ENCODE assay signal across 18 cellular contexts in the genomic region with DNA sequence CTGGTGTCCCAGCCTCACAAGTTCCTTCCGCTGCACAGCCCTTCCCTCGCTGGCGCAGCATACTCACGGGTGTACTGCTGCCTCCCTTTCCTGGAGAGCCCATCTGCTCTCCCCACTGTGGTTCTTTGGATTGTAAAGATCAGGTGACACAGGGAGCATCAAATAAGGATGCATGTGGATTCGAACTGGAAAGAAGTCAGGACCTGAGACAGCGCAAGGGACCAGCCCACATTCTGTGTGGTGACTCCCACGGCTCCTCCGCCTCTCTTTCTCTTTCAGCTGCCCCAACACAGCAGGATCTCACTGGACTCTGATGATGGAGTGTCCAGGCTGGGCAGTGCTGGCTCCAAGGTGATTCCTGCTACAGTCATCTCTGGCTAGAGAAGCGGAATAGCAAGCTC. TPM values are rescaled to one million over a fixed set of nuclear protein-coding genes. Genes with fewer than 3 reads are reported as not detected.
DNase-seq lines count a peak whose midpoint lies in the region; ATAC-seq, FAIRE-seq and TF ChIP-seq lines count a peak whose summit lies in the region.
"Had no signal": no experiment of that assay in that cellular context is flagged by ENCODE, and none has a peak within 500 bp of the region (broad histone marks: within the 10 kb centered on the region; RNA-seq: fewer than 3 reads in every experiment).

No MANE protein-coding gene starts in this region.

- DNase-seq in HepG2 (ENCODE audit: low spot score): no peak
- no peak for DNase-seq in right lobe of liver
- DNase-seq in SW480 (ENCODE audit: low spot score): peak; percentile 23
- peak; percentile 22 for DNase-seq in fibroblast of mammary gland (ENCODE audit: low read depth)
- DNase-seq in NCI-H1105 treated with DMSO at 0.1 percent for 48 hours (lab: John Stamatoyannopoulos, UW): no peak
- no peak for DNase-seq in left lung
- DNase-seq in CD14-positive monocyte (ENCODE audit: low spot score): no peak
- DNase-seq: activated CD4-positive, alpha-beta memory T cell treated with anti-CD3 and anti-CD28 coated beads for 36 hours; activated effector memory CD4-positive, alpha-beta T cell treated with Interleukin-2 at 50 U/mL for 16 hours; aorta; islet precursor cell; NCI-H146; NCI-H526 treated with DMSO at 0.1 percent for 48 hours; posterior cingulate gyrus had no signal

- no peaks in the 10 kb centered on the region for H3K9me3 Mint-ChIP-seq in CD14-positive monocyte
- H3K9me3 Mint-ChIP-seq: activated CD4-positive, alpha-beta memory T cell treated with anti-CD3 and anti-CD28 coated beads for 36 hours had no signal

- H3K4me1 Mint-ChIP-seq in CD14-positive monocyte: no peaks in the 10 kb centered on the region

- no peaks in the 10 kb centered on the region for H3K9me3 ChIP-seq in HepG2 (ENCODE audit: low read length)
- no peaks in the 10 kb centered on the region for H3K9me3 ChIP-seq in right lobe of liver
- H3K9me3 ChIP-seq in left lung: no peaks in the 10 kb centered on the region

- CTCF ChIA-PET in HepG2 (lab: Yijun Ruan, JAX; ENCODE audit: low intra/inter-chr PET ratio, low total read pairs): no interaction called here

- no peak for TF ChIP-seq POLR2A in HepG2 (IDR thresholded peaks at IDR 0.05; ENCODE audit: insufficient read depth in 1 of 2, low read depth in 2 of 2, low read length in 2 of 2)
- no peak for TF ChIP-seq POLR2A in right lobe of liver (IDR thresholded peaks at IDR 0.05)

- WGBS in HepG2 (ENCODE audit: low lambda C conversion rate): 84% methylated on average over 9 of the region's 9 CpGs
- WGBS in right lobe of liver (ENCODE audit: insufficient coverage, low coverage, low lambda C conversion rate, missing lambda C conversion rate): 83% methylated on average over 8 of the region's 9 CpGs

- no peak for FAIRE-seq in HepG2 (lab: Jason Lieb, UNC)
- FAIRE-seq: frontal cortex had no signal

- no peak overlapping the region for H3K9ac ChIP-seq in HepG2 (ENCODE audit: insufficient read depth, low read depth, low read length)

- H3K27me3 ChIP-seq in HepG2 (ENCODE audit: control insufficient read depth in 1 of 2, insufficient read depth in 2 of 2, low read length in 2 of 2): no peaks in the 10 kb centered on the region
- H3K27me3 ChIP-seq in right lobe of liver: no peaks in the 10 kb centered on the region
- H3K27me3 ChIP-seq in left lung: no peaks in the 10 kb centered on the region

- in situ Hi-C loops in HepG2 (cut with HindIII; ENCODE audit: extremely low pct_ligation_motif_present, low pct_unique_long_range_greater_than_20kb): loop anchor here (25.0 kb wide), 1 partner anchor 1171 kb away; no protein-coding TSS in a partner anchor

- H3K79me2 ChIP-seq in HepG2 (ENCODE audit: insufficient read depth, low read length): no peaks in the 10 kb centered on the region

- BruUV-seq in HepG2 (replicated peaks; lab: Mats Ljungman, UMichigan): no TSS peak

- H3K36me3 ChIP-seq in HepG2 (replicated peaks in 1 of 2; ENCODE audit: control insufficient read depth in 1 of 2, insufficient read depth in 2 of 2, low read length in 2 of 2) (no peaks in the 10 kb centered on the region), right lobe of liver (no peaks in the 10 kb centered on the region), left lung (peaks cover 0 to 53% of the 10 kb centered on the region in 2 donors)

- no peak overlapping the region for H3K4me3 Mint-ChIP-seq in CD14-positive monocyte
- H3K4me3 Mint-ChIP-seq: activated CD4-positive, alpha-beta memory T cell treated with anti-CD3 and anti-CD28 coated beads for 36 hours had no signal

- peak overlapping the region in 1 of 7 donors; percentile 61 for H3K27ac Mint-ChIP-seq in CD14-positive monocyte
- H3K27ac Mint-ChIP-seq: activated CD4-positive, alpha-beta memory T cell treated with anti-CD3 and anti-CD28 coated beads for 36 hours had no signal

- H3K27ac ChIP-seq in HepG2 (ENCODE audit: extremely low read length, insufficient read depth, low read length) (no peak overlapping the region), right lobe of liver (no peak overlapping the region), left lung (no peak overlapping the region)
- H3K27ac ChIP-seq: RWPE1 had no signal

- no peak overlapping the region for H2AFZ ChIP-seq in HepG2 (ENCODE audit: low read length)

- no peak for TF ChIP-seq CTCF in HepG2 (CRISPR knock-in tag; IDR thresholded peaks at IDR 0.05)
- no peak for TF ChIP-seq CTCF in right lobe of liver (IDR thresholded peaks at IDR 0.05)
- TF ChIP-seq CTCF in fibroblast of mammary gland (conservative IDR thresholded peaks at IDR 0.05; ENCODE audit: control insufficient read depth, insufficient read depth, low read depth, low read length): no peak
- no peak for TF ChIP-seq CTCF in left lung (IDR thresholded peaks at IDR 0.05)
- TF ChIP-seq CTCF in CD14-positive monocyte (IDR thresholded peaks at IDR 0.05): no peak

- peaks cover 9% of the 10 kb centered on the region; the same call in 1 of the 2 replicates for H3K4me1 ChIP-seq in HepG2 (ENCODE audit: insufficient read depth, low read length)
- H3K4me1 ChIP-seq in right lobe of liver: no peaks in the 10 kb centered on the region
- H3K4me1 ChIP-seq in left lung: peaks cover 6 to 16% of the 10 kb centered on the region in 2 donors

- H4K20me1 ChIP-seq in HepG2 (ENCODE audit: insufficient read depth, low read length): no peaks in the 10 kb centered on the region

- H3K27me3 Mint-ChIP-seq in CD14-positive monocyte (ENCODE audit: low read depth in 3 of 3): peaks cover 0 to 2% (median 2%) of the 10 kb centered on the region in 3 donors
- H3K27me3 Mint-ChIP-seq: activated CD4-positive, alpha-beta memory T cell treated with anti-CD3 and anti-CD28 coated beads for 36 hours had no signal

- TF ChIP-seq EP300 in HepG2 (IDR thresholded peaks at IDR 0.05; ENCODE audit: low read depth in 2 of 2, low read length in 2 of 2): no peak
- no peak for TF ChIP-seq EP300 in HepG2 (CRISPR knock-in tag; IDR thresholded peaks at IDR 0.05; ENCODE audit: borderline replicate concordance)

- no peak for TF ChIP-seq RAD21 in HepG2 (CRISPR knock-in tag; IDR thresholded peaks at IDR 0.05)

- intact Hi-C loops in HepG2 (cut with micrococcal nuclease; ENCODE audit: unreplicated experiment): no loop called here
- intact Hi-C loops in right lobe of liver (cut with DNase I): loop anchor here in 1 of 2 donors (10.0 kb wide), 1 partner anchor 148 kb away; no protein-coding TSS in a partner anchor
- intact Hi-C loops in left lung (cut with DNase I): no loop called here
- intact Hi-C loops in CD14-positive monocyte (cut with micrococcal nuclease): no loop called here

- H3K4me3 ChIP-seq in HepG2 (replicated peaks in 1 of 3; ENCODE audit: insufficient read depth in 1 of 3, low read depth in 2 of 3, low read length in 3 of 3): no peak overlapping the region
- no peak overlapping the region for H3K4me3 ChIP-seq in right lobe of liver
- no peak overlapping the region for H3K4me3 ChIP-seq in fibroblast of mammary gland (ENCODE audit: control insufficient read depth, low read depth, low read length)
- H3K4me3 ChIP-seq in left lung: no peak overlapping the region

- POLR2A ChIA-PET in HepG2 (lab: Yijun Ruan, JAX): no interaction called here

- peaks cover 49 to 57% of the 10 kb centered on the region in 2 donors for H3K36me3 Mint-ChIP-seq in CD14-positive monocyte

- peak; percentile 42; the same call in 2 of the 3 replicates for ATAC-seq in HepG2
- ATAC-seq in right lobe of liver: no peak
- no peak for ATAC-seq in left lung
- ATAC-seq in HG02623 (IDR thresholded peaks at IDR 0.05; ENCODE audit: unreplicated experiment): no peak

- no peak overlapping the region for H3K4me2 ChIP-seq in HepG2 (ENCODE audit: low read depth, low read length)

RNA-seq across cellular contexts. Expression of a gene that starts 8.1 kb away (rescaled TPM):
- 6.3 and 8.3 TPM in 2 replicates for total RNA-seq in HepG2 (2016; rRNA removed; fragmentation: Illumina TruSeq; extraction: Trizol)
- 5.1 and 6.2 TPM in 2 replicates for total RNA-seq in HepG2 (2016; cell fraction: cytosol; rRNA removed; fragmentation: Illumina TruSeq; extraction: Trizol; ENCODE audit: low read depth)
- 6.8 and 8.4 TPM in 2 replicates for total RNA-seq in HepG2 (2016; cell fraction: insoluble cytoplasmic fraction; rRNA removed; fragmentation: Illumina TruSeq; extraction: Trizol)
- 13.3 and 13.4 TPM in 2 replicates for total RNA-seq in HepG2 (2016; cell fraction: membrane; rRNA removed; fragmentation: Illumina TruSeq; extraction: Trizol)
- 6.2 and 6.7 TPM in 2 replicates for total RNA-seq in HepG2 (2016; cell fraction: nucleus; rRNA removed; fragmentation: Illumina TruSeq; extraction: Trizol)
- polyA plus RNA-seq in HepG2 (2011; rRNA removed): 7.5 and 8.8 TPM in 2 replicates
- polyA plus RNA-seq in HepG2 (2011; cell fraction: cytosol; rRNA removed): 9.4 and 12.9 TPM in 2 replicates
- polyA plus RNA-seq in HepG2 (2011; cell fraction: nucleus; rRNA removed): 3.2 and 3.7 TPM in 2 replicates
- 5.9 and 7.9 TPM in 2 replicates for polyA plus RNA-seq in HepG2 (2012)
- 4.6 and 5.6 TPM in 2 replicates for polyA plus RNA-seq in HepG2 (2016; cell fraction: cytosol; fragmentation: Illumina TruSeq; extraction: Trizol; ENCODE audit: low read depth)
- 6.6 and 7.2 TPM in 2 replicates for polyA plus RNA-seq in HepG2 (2016; cell fraction: insoluble cytoplasmic fraction; fragmentation: Illumina TruSeq; extraction: Trizol; ENCODE audit: low read depth)
- polyA plus RNA-seq in HepG2 (2016; cell fraction: membrane; fragmentation: Illumina TruSeq; extraction: Trizol; ENCODE audit: low read depth): 8.1 and 9.5 TPM in 2 replicates
- polyA plus RNA-seq in HepG2 (2016; cell fraction: nucleus; fragmentation: Illumina TruSeq; extraction: Trizol; ENCODE audit: insufficient read depth, low read depth): 7.7 and 8.6 TPM in 2 replicates
- 14.0 and 19.1 TPM in 2 replicates for polyA minus RNA-seq in HepG2 (2011; rRNA and poly(A)+ RNA removed; ENCODE audit: low replicate concordance)
- 5.4 and 6.3 TPM in 2 replicates for polyA minus RNA-seq in HepG2 (2011; cell fraction: cytosol; rRNA and poly(A)+ RNA removed)
- polyA minus RNA-seq in HepG2 (2011; cell fraction: nucleus; rRNA and poly(A)+ RNA removed): 2.6 and 3.9 TPM in 2 replicates
- total RNA-seq in right lobe of liver: 1 to 10 TPM; 1.5 to 3.1 (median 2.1) TPM
- 10 to 100 TPM; 27.9 to 36.9 TPM for total RNA-seq in left lung
- polyA plus RNA-seq in CD14-positive monocyte: 10 to 100 TPM; 17.9 to 24.3 TPM

RNA-seq across cellular contexts. Expression of a gene that starts 15.9 kb away (rescaled TPM):
- 0.07 and 0.34 TPM in 2 replicates for total RNA-seq in HepG2 (2016; rRNA removed; fragmentation: Illumina TruSeq; extraction: Trizol)
- not detected in 2 replicates for total RNA-seq in HepG2 (2016; cell fraction: cytosol; rRNA removed; fragmentation: Illumina TruSeq; extraction: Trizol; ENCODE audit: low read depth)
- 0.04 and 0.10 TPM in 2 replicates for total RNA-seq in HepG2 (2016; cell fraction: insoluble cytoplasmic fraction; rRNA removed; fragmentation: Illumina TruSeq; extraction: Trizol)
- total RNA-seq in HepG2 (2016; cell fraction: membrane; rRNA removed; fragmentation: Illumina TruSeq; extraction: Trizol): 0.22 and 0.41 TPM in 2 replicates
- total RNA-seq in HepG2 (2016; cell fraction: nucleus; rRNA removed; fragmentation: Illumina TruSeq; extraction: Trizol): 0.16 and 0.22 TPM in 2 replicates
- 0.08 TPM in 2 replicates for polyA plus RNA-seq in HepG2 (2011; rRNA removed)
- 0.03 and 0.16 TPM in 2 replicates for polyA plus RNA-seq in HepG2 (2011; cell fraction: cytosol; rRNA removed)
- polyA plus RNA-seq in HepG2 (2011; cell fraction: nucleus; rRNA removed): 0.19 and 0.23 TPM in 2 replicates
- 0.28 and 0.55 TPM in 2 replicates for polyA plus RNA-seq in HepG2 (2012)
- polyA plus RNA-seq in HepG2 (2016; cell fraction: cytosol; fragmentation: Illumina TruSeq; extraction: Trizol; ENCODE audit: low read depth): 0.12 TPM in 2 replicates
- 0.04 and 0.12 TPM in 2 replicates for polyA plus RNA-seq in HepG2 (2016; cell fraction: insoluble cytoplasmic fraction; fragmentation: Illumina TruSeq; extraction: Trizol; ENCODE audit: low read depth)
- 0.31 TPM in 1 of 2 replicates, not detected in the other for polyA plus RNA-seq in HepG2 (2016; cell fraction: membrane; fragmentation: Illumina TruSeq; extraction: Trizol; ENCODE audit: low read depth)
- 0.23 TPM in 1 of 2 replicates, not detected in the other for polyA plus RNA-seq in HepG2 (2016; cell fraction: nucleus; fragmentation: Illumina TruSeq; extraction: Trizol; ENCODE audit: insufficient read depth, low read depth)
- 0.10 and 0.21 TPM in 2 replicates for polyA minus RNA-seq in HepG2 (2011; rRNA and poly(A)+ RNA removed; ENCODE audit: low replicate concordance)
- polyA minus RNA-seq in HepG2 (2011; cell fraction: cytosol; rRNA and poly(A)+ RNA removed): not detected in 2 replicates
- under 0.01 TPM in 1 of 2 replicates, not detected in the other for polyA minus RNA-seq in HepG2 (2011; cell fraction: nucleus; rRNA and poly(A)+ RNA removed)
- not detected for total RNA-seq in right lobe of liver
- total RNA-seq in left lung: 1 to 10 TPM in 1 of 2 donors, not detected in 1; 6.4 TPM
- not detected for polyA plus RNA-seq in CD14-positive monocyte
- total RNA-seq: activated CD4-positive, alpha-beta memory T cell treated with anti-CD3 and anti-CD28 coated beads for 36 hours; aorta had no signal
- polyA plus RNA-seq: aorta had no signal

RNA-seq across cellular contexts. Expression of a gene that starts 44.8 kb away (rescaled TPM):
- total RNA-seq in HepG2 (2016; rRNA removed; fragmentation: Illumina TruSeq; extraction: Trizol) (not detected in 2 replicates), right lobe of liver (not detected), left lung (not detected)
- not detected in 2 replicates for total RNA-seq in HepG2 (2016; cell fraction: cytosol; rRNA removed; fragmentation: Illumina TruSeq; extraction: Trizol; ENCODE audit: low read depth)
- not detected in 2 replicates for total RNA-seq in HepG2 (2016; cell fraction: insoluble cytoplasmic fraction; rRNA removed; fragmentation: Illumina TruSeq; extraction: Trizol)
- total RNA-seq in HepG2 (2016; cell fraction: membrane; rRNA removed; fragmentation: Illumina TruSeq; extraction: Trizol): not detected in 2 replicates
- total RNA-seq in HepG2 (2016; cell fraction: nucleus; rRNA removed; fragmentation: Illumina TruSeq; extraction: Trizol): not detected in 2 replicates
- polyA plus RNA-seq in HepG2 (2011; rRNA removed) (not detected in 2 replicates), CD14-positive monocyte (not detected)
- not detected in 2 replicates for polyA plus RNA-seq in HepG2 (2011; cell fraction: cytosol; rRNA removed)
- not detected in 2 replicates for polyA plus RNA-seq in HepG2 (2011; cell fraction: nucleus; rRNA removed)
- not detected in 2 replicates for polyA plus RNA-seq in HepG2 (2012)
- polyA plus RNA-seq in HepG2 (2016; cell fraction: cytosol; fragmentation: Illumina TruSeq; extraction: Trizol; ENCODE audit: low read depth): not detected in 2 replicates
- not detected in 2 replicates for polyA plus RNA-seq in HepG2 (2016; cell fraction: insoluble cytoplasmic fraction; fragmentation: Illumina TruSeq; extraction: Trizol; ENCODE audit: low read depth)
- not detected in 2 replicates for polyA plus RNA-seq in HepG2 (2016; cell fraction: membrane; fragmentation: Illumina TruSeq; extraction: Trizol; ENCODE audit: low read depth)
- polyA plus RNA-seq in HepG2 (2016; cell fraction: nucleus; fragmentation: Illumina TruSeq; extraction: Trizol; ENCODE audit: insufficient read depth, low read depth): not detected in 2 replicates
- not detected in 2 replicates for polyA minus RNA-seq in HepG2 (2011; rRNA and poly(A)+ RNA removed; ENCODE audit: low replicate concordance)
- not detected in 2 replicates for polyA minus RNA-seq in HepG2 (2011; cell fraction: cytosol; rRNA and poly(A)+ RNA removed)
- polyA minus RNA-seq in HepG2 (2011; cell fraction: nucleus; rRNA and poly(A)+ RNA removed): not detected in 2 replicates
- total RNA-seq: activated CD4-positive, alpha-beta memory T cell treated with anti-CD3 and anti-CD28 coated beads for 36 hours; aorta; frontal cortex; temporal lobe had no signal
- polyA plus RNA-seq: aorta had no signal

Comparison
In these comparisons a context has a peak if more than half of its experiments do, and no peak if none do; other contexts are left out.
1. DNase-seq: peak in SW480 (single experiment) and fibroblast of mammary gland (single experiment); none in HepG2 (single experiment), right lobe of liver (0 of 3), NCI-H1105 treated with DMSO at 0.1 percent for 48 hours (single experiment), left lung (0 of 2) and CD14-positive monocyte (single experiment).